ENCODE assay signal across 19 cellular contexts in the genomic region with DNA sequence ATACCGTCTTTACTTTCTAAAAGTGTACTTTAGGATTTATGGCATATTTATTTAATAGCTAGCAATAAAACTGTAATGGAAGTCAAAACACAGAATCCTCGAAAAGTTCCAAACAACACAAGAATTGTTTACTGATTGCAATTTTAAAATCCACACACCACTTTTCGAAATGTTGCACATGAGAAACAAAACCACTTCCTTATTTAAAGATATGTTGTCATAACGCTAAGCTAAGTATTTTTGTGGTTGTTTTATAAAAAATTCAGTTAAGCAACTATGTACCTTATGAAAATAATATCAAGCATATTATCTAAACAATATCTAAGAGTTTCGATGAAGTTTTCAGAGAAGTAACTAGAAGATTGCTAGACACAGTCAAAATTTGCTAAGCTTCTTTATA. TPM values are rescaled to one million over a fixed set of nuclear protein-coding genes. Genes with fewer than 3 reads are reported as not detected.
DNase-seq lines count a peak whose midpoint lies in the region; ATAC-seq and TF ChIP-seq lines count a peak whose summit lies in the region.
"Had no signal": no experiment of that assay in that cellular context is flagged by ENCODE, and none has a peak within 500 bp of the region (broad histone marks: within the 10 kb centered on the region; RNA-seq: fewer than 3 reads in every experiment).

No MANE protein-coding gene starts in this region.

- H3K4me1 ChIP-seq in neutrophil (ENCODE audit: control insufficient read depth in 1 of 2, insufficient read depth in 1 of 2, low read depth in 1 of 2, low read length in 1 of 2): peaks cover 63 to 83% of the 10 kb centered on the region in 2 experiments
- H3K4me1 ChIP-seq in SK-N-SH (ENCODE audit: control insufficient read depth in 1 of 2, insufficient read depth in 2 of 2, low read depth in 1 of 2, low read length in 1 of 2): peaks cover 0 to 8% of the 10 kb centered on the region in 2 experiments; a peak in 2 of 4 replicates
- H3K4me1 ChIP-seq: BLaER1 had no signal

- WGBS in SK-N-SH (ENCODE audit: low lambda C conversion rate): 76% methylated on average over 5 of the region's 5 CpGs

- intact Hi-C loops in posterior cingulate gyrus (cut with DNase I): no loop called here

- no peak overlapping the region for H3K4me2 ChIP-seq in SK-N-SH
- H3K4me2 ChIP-seq: BLaER1 had no signal

- no peaks in the 10 kb centered on the region for H3K4me1 Mint-ChIP-seq in activated CD8-positive, alpha-beta T cell treated with anti-CD3 and anti-CD28 coated beads, Interleukin-2, amount 10 ng/mL, durations not matched to agents 7 days and 5 days (ENCODE audit: low read depth)

- H3K27me3 Mint-ChIP-seq in activated CD8-positive, alpha-beta T cell treated with anti-CD3 and anti-CD28 coated beads, Interleukin-2, amount 10 ng/mL, durations not matched to agents 7 days and 5 days (ENCODE audit: low read depth): peaks cover 6% of the 10 kb centered on the region

- H3K4me3 ChIP-seq in NB4 (ENCODE audit: low read depth, low read length): no peak overlapping the region
- H3K4me3 ChIP-seq in neutrophil (ENCODE audit: low read depth in 1 of 2, low read length in 1 of 2): peak overlapping the region in 1 of 2 experiments; percentile 7
- no peak overlapping the region for H3K4me3 ChIP-seq in SK-N-SH (ENCODE audit: low read depth in 2 of 2, low read length in 1 of 2)
- H3K4me3 ChIP-seq: BLaER1, GM12878, MG63 had no signal

- H3K9me2 ChIP-seq in SK-N-SH: no peaks in the 10 kb centered on the region; the same call in 1 of the 2 replicates

- H3K27me3 ChIP-seq in neutrophil (no peaks in the 10 kb centered on the region), SK-N-SH (ENCODE audit: insufficient read depth) (no peaks in the 10 kb centered on the region)
- H3K27me3 ChIP-seq: BLaER1, MG63 had no signal

- no peak for TF ChIP-seq EP300 in SK-N-SH (IDR thresholded peaks at IDR 0.05; ENCODE audit: borderline replicate concordance in 1 of 2, low read depth in 1 of 2, low read length in 1 of 2)

- H3K9me3 Mint-ChIP-seq in activated CD8-positive, alpha-beta T cell treated with anti-CD3 and anti-CD28 coated beads, Interleukin-2, amount 10 ng/mL, durations not matched to agents 7 days and 5 days (ENCODE audit: insufficient read depth): no peaks in the 10 kb centered on the region
- H3K9me3 Mint-ChIP-seq: H9 had no signal

- no peaks in the 10 kb centered on the region for H3K36me3 ChIP-seq in neutrophil
- no peaks in the 10 kb centered on the region for H3K36me3 ChIP-seq in SK-N-SH (replicated peaks in 1 of 2; ENCODE audit: control insufficient read depth in 1 of 2, insufficient read depth in 2 of 2, low read length in 1 of 2)
- H3K36me3 ChIP-seq: BLaER1, MG63 had no signal

- no peaks in the 10 kb centered on the region for H3K79me2 ChIP-seq in SK-N-SH (ENCODE audit: insufficient read depth)

- ATAC-seq in activated CD8-positive, alpha-beta T cell treated with anti-CD3 and anti-CD28 coated beads, Interleukin-2, amount 10 ng/mL, durations not matched to agents 7 days and 5 days: no peak
- ATAC-seq: GM12878 had no signal

- POLR2A ChIA-PET in activated CD8-positive, alpha-beta T cell treated with anti-CD3 and anti-CD28 coated beads, Interleukin-2, amount 10 ng/mL, durations not matched to agents 7 days and 5 days (lab: Charles Lee): no interaction called here
- POLR2A ChIA-PET in SK-N-SH (lab: Yijun Ruan, JAX): no interaction called here

- H3F3A ChIP-seq in SK-N-SH (replicated peaks; ENCODE audit: insufficient read depth): peaks cover 19% of the 10 kb centered on the region

- H3K9me3 ChIP-seq in neutrophil: no peaks in the 10 kb centered on the region
- no peaks in the 10 kb centered on the region for H3K9me3 ChIP-seq in SK-N-SH
- H3K9me3 ChIP-seq: BLaER1, MG63 had no signal

- CTCF ChIA-PET in activated CD8-positive, alpha-beta T cell treated with anti-CD3 and anti-CD28 coated beads, Interleukin-2, amount 10 ng/mL, durations not matched to agents 7 days and 5 days (lab: Charles Lee): interaction anchor here (0.7 to 1.3 kb wide), 2 partner anchors 9 to 24 kb away, joined by 3 to 5 read pairs; no protein-coding TSS in a partner anchor
- CTCF ChIA-PET in SK-N-SH (lab: Yijun Ruan, JAX): interaction anchor here (0.9 kb wide), 1 partner anchor 17 kb away, joined by 3 read pairs; no protein-coding TSS in a partner anchor

- H3K4me3 Mint-ChIP-seq in activated CD8-positive, alpha-beta T cell treated with anti-CD3 and anti-CD28 coated beads, Interleukin-2, amount 10 ng/mL, durations not matched to agents 7 days and 5 days: no peak overlapping the region
- H3K4me3 Mint-ChIP-seq: H9 had no signal

- no peaks in the 10 kb centered on the region for H4K20me1 ChIP-seq in SK-N-SH (ENCODE audit: insufficient read depth)
- H4K20me1 ChIP-seq: BLaER1 had no signal

- H3K27ac Mint-ChIP-seq in activated CD8-positive, alpha-beta T cell treated with anti-CD3 and anti-CD28 coated beads, Interleukin-2, amount 10 ng/mL, durations not matched to agents 7 days and 5 days: no peak overlapping the region
- H3K27ac Mint-ChIP-seq: H9 had no signal

- H3K9ac ChIP-seq in SK-N-SH: no peak overlapping the region
- H3K9ac ChIP-seq: BLaER1 had no signal

- DNase-seq in NOMO-1 (lab: John Stamatoyannopoulos, UW; ENCODE audit: unreplicated experiment in 2 of 2): peak; percentile 52 to 82
- DNase-seq in NOMO-1 treated with dmso at 0.1 percent for 144 hours (lab: John Stamatoyannopoulos, UW; ENCODE audit: unreplicated experiment): no peak
- peak; percentile 57 for DNase-seq in NB4 (ENCODE audit: low read depth)
- peak; percentile 7 for DNase-seq in amniotic epithelial cell (ENCODE audit: low read depth)
- DNase-seq in activated CD8-positive, alpha-beta T cell treated with anti-CD3 and anti-CD28 coated beads, Interleukin-2, amount 10 ng/mL, durations not matched to agents 7 days and 5 days: no peak
- no peak for DNase-seq in SK-N-SH
- no peak for DNase-seq in posterior cingulate gyrus
- DNase-seq: DMS 273 treated with DMSO at 0.1 percent for 48 hours, GDM1, H9, MG63, NCI-H1417, NCI-H1930, NCI-H69 had no signal

- TF ChIP-seq POLR2A in NB4 (IDR thresholded peaks at IDR 0.05; ENCODE audit: extremely low read depth, insufficient read length): no peak

- no peak for TF ChIP-seq RAD21 in SK-N-SH (IDR thresholded peaks at IDR 0.05; ENCODE audit: low read length)

- no peak for TF ChIP-seq CTCF in NB4 (IDR thresholded peaks at IDR 0.05; ENCODE audit: low read depth, low read length)
- TF ChIP-seq CTCF in neutrophil (IDR thresholded peaks at IDR 0.05): no peak
- TF ChIP-seq CTCF in SK-N-SH (IDR thresholded peaks at IDR 0.05): no peak

- no peak overlapping the region for H2AFZ ChIP-seq in SK-N-SH (ENCODE audit: low read depth)

- H3K36me3 Mint-ChIP-seq in activated CD8-positive, alpha-beta T cell treated with anti-CD3 and anti-CD28 coated beads, Interleukin-2, amount 10 ng/mL, durations not matched to agents 7 days and 5 days (ENCODE audit: low read depth): no peaks in the 10 kb centered on the region

- H3K27ac ChIP-seq in neutrophil (peak overlapping the region; percentile 87), SK-N-SH (ENCODE audit: low read depth in 2 of 2, low read length in 1 of 2) (no peak overlapping the region)
- H3K27ac ChIP-seq: 22Rv1, BLaER1 had no signal

TF ChIP-seq in SK-N-SH, 30 proteins besides CTCF, POLR2A, EP300 and RAD21:
- TF ChIP-seq JUND (IDR thresholded peaks at IDR 0.05) (no peak), NRF1 (IDR thresholded peaks at IDR 0.05; ENCODE audit: low read depth, low read length) (no peak), RXRA (IDR thresholded peaks at IDR 0.05; ENCODE audit: borderline replicate concordance, low read depth) (no peak), RFX5 (IDR thresholded peaks at IDR 0.05; ENCODE audit: low read length) (no peak), FOXJ3 (CRISPR knock-in tag; IDR thresholded peaks at IDR 0.05) (no peak), FOSL2 (IDR thresholded peaks at IDR 0.05; ENCODE audit: borderline replicate concordance, low read depth) (no peak), GATA2 (CRISPR knock-in tag; IDR thresholded peaks at IDR 0.05) (no peak), SMC3 (IDR thresholded peaks at IDR 0.05; ENCODE audit: low read depth, low read length) (no peak), RCOR1 (IDR thresholded peaks at IDR 0.05; ENCODE audit: low read length) (no peak), GABPA (IDR thresholded peaks at IDR 0.05; ENCODE audit: low read depth) (no peak), TAF1 (IDR thresholded peaks at IDR 0.05; ENCODE audit: borderline replicate concordance, low read depth, low read length) (no peak), TEAD4 (IDR thresholded peaks at IDR 0.05; ENCODE audit: borderline replicate concordance, insufficient read depth) (no peak)
- TF ChIP-seq, protein P1, sequence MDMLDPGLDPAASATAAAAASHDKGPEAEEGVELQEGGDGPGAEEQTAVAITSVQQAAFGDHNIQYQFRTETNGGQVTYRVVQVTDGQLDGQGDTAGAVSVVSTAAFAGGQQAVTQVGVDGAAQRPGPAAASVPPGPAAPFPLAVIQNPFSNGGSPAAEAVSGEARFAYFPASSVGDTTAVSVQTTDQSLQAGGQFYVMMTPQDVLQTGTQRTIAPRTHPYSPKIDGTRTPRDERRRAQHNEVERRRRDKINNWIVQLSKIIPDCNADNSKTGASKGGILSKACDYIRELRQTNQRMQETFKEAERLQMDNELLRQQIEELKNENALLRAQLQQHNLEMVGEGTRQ (IDR thresholded peaks at IDR 0.05; ENCODE audit: borderline replicate concordance, low read depth, low read length): no peak
- TF ChIP-seq, protein P2, sequence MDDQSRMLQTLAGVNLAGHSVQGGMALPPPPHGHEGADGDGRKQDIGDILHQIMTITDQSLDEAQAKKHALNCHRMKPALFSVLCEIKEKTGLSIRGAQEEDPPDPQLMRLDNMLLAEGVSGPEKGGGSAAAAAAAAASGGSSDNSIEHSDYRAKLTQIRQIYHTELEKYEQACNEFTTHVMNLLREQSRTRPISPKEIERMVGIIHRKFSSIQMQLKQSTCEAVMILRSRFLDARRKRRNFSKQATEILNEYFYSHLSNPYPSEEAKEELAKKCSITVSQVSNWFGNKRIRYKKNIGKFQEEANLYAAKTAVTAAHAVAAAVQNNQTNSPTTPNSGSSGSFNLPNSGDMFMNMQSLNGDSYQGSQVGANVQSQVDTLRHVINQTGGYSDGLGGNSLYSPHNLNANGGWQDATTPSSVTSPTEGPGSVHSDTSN (IDR thresholded peaks at IDR 0.05): no peak
- TF ChIP-seq, protein P3, sequence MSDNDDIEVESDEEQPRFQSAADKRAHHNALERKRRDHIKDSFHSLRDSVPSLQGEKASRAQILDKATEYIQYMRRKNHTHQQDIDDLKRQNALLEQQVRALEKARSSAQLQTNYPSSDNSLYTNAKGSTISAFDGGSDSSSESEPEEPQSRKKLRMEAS (IDR thresholded peaks at IDR 0.05; ENCODE audit: low read depth): no peak

RNA-seq across cellular contexts. Expression of a gene that starts 0.3 kb away (rescaled TPM):
- total RNA-seq in activated CD8-positive, alpha-beta T cell treated with anti-CD3 and anti-CD28 coated beads, Interleukin-2, amount 10 ng/mL, durations not matched to agents 7 days and 5 days: not detected
- 0.02 TPM in 1 of 2 replicates, not detected in the other for polyA plus RNA-seq in SK-N-SH (2012; rRNA removed)
- polyA plus RNA-seq in SK-N-SH (2012; cell fraction: cytosol; rRNA removed): 0.01 and 0.03 TPM in 2 replicates
- not detected in 2 replicates for polyA plus RNA-seq in SK-N-SH (2012; cell fraction: nucleus; rRNA removed)
- total RNA-seq: GM12878, H9, HT-29 had no signal
- polyA plus RNA-seq: GM12878 had no signal

Comparison
In these comparisons a context has a peak if more than half of its experiments do, and no peak if none do; other contexts are left out.
1. DNase-seq: peak in NOMO-1 (2 of 2), NB4 (single experiment) and amniotic epithelial cell (single experiment); none in NOMO-1 treated with dmso at 0.1 percent for 144 hours (single experiment), activated CD8-positive, alpha-beta T cell treated with anti-CD3 and anti-CD28 coated beads, Interleukin-2, amount 10 ng/mL, durations not matched to agents 7 days and 5 days (single experiment), SK-N-SH (single experiment) and posterior cingulate gyrus (0 of 10).